Comparison of ENCODE assay signal across 15 cellular contexts in genomic region chr17:54307326-54307725, GRCh38.
A peak's percentile ranks its signal among the peaks of the same experiment; 100 is the strongest.
DNase-seq lines count a peak whose midpoint lies in the region; ATAC-seq, FAIRE-seq and TF ChIP-seq lines count a peak whose summit lies in the region.
"Had no signal": no experiment of that assay in that cellular context is flagged by ENCODE, and none has a peak within 500 bp of the region (broad histone marks: within the 10 kb centered on the region; RNA-seq: fewer than 3 reads in every experiment).

No MANE protein-coding gene starts in this region.

- H3K4me1 Mint-ChIP-seq in activated T-cell treated with anti-CD3 and anti-CD28 coated beads, Interleukin-2, amount 50 U/mL, for 72 hours (ENCODE audit: low read depth): no peaks in the 10 kb centered on the region
- H3K4me1 Mint-ChIP-seq: CD14-positive monocyte; CD8-positive, alpha-beta memory T cell had no signal

- no peak overlapping the region for H3K9ac ChIP-seq in keratinocyte (ENCODE audit: control insufficient read depth, extremely low read depth, insufficient read depth, low read length)

- H3K4me1 ChIP-seq in keratinocyte (ENCODE audit: control insufficient read depth, extremely low read depth, insufficient read depth, low read length): peaks cover 8% of the 10 kb centered on the region
- H3K4me1 ChIP-seq: HAP-1 had no signal

- H3K4me3 ChIP-seq in bronchial epithelial cell (ENCODE audit: low read depth, low read length): no peak overlapping the region
- H3K4me3 ChIP-seq in fibroblast of mammary gland (ENCODE audit: control insufficient read depth, low read depth, low read length): no peak overlapping the region
- no peak overlapping the region for H3K4me3 ChIP-seq in keratinocyte (ENCODE audit: control insufficient read depth in 2 of 3, extremely low read depth in 1 of 3, insufficient read depth in 2 of 3, low read depth in 1 of 3, low read length in 3 of 3)
- H3K4me3 ChIP-seq: HAP-1 had no signal

- H3K9me3 Mint-ChIP-seq in activated T-cell treated with anti-CD3 and anti-CD28 coated beads, Interleukin-2, amount 50 U/mL, for 72 hours: peaks cover 0 to 2% of the 10 kb centered on the region in 2 donors

- H3K36me3 Mint-ChIP-seq in activated T-cell treated with anti-CD3 and anti-CD28 coated beads, Interleukin-2, amount 50 U/mL, for 72 hours (ENCODE audit: insufficient read depth in 2 of 2): no peaks in the 10 kb centered on the region
- H3K36me3 Mint-ChIP-seq: CD14-positive monocyte; CD8-positive, alpha-beta memory T cell had no signal

- no peaks in the 10 kb centered on the region for H3K9me1 ChIP-seq in keratinocyte (ENCODE audit: control insufficient read depth, extremely low read depth, insufficient read depth, low read length)

- H3K4me3 Mint-ChIP-seq in activated T-cell treated with anti-CD3 and anti-CD28 coated beads, Interleukin-2, amount 50 U/mL, for 72 hours: no peak overlapping the region
- H3K4me3 Mint-ChIP-seq: CD14-positive monocyte; CD8-positive, alpha-beta memory T cell had no signal

- H3K27me3 Mint-ChIP-seq in activated T-cell treated with anti-CD3 and anti-CD28 coated beads, Interleukin-2, amount 50 U/mL, for 72 hours (ENCODE audit: low read depth): no peaks in the 10 kb centered on the region
- H3K27me3 Mint-ChIP-seq: CD8-positive, alpha-beta memory T cell had no signal

- no peak overlapping the region for H3K27ac Mint-ChIP-seq in activated T-cell treated with anti-CD3 and anti-CD28 coated beads, Interleukin-2, amount 50 U/mL, for 72 hours
- H3K27ac Mint-ChIP-seq: CD14-positive monocyte; CD8-positive, alpha-beta memory T cell had no signal

- peak overlapping the region; percentile 5 for H2AFZ ChIP-seq in keratinocyte (ENCODE audit: control insufficient read depth, low read length)

- TF ChIP-seq CTCF in bronchial epithelial cell (IDR thresholded peaks at IDR 0.05; ENCODE audit: insufficient read depth, low read length, severe bottlenecking) (no peak), fibroblast of mammary gland (conservative IDR thresholded peaks at IDR 0.05; ENCODE audit: control insufficient read depth, insufficient read depth, low read depth, low read length) (no peak), keratinocyte (optimal IDR thresholded peaks at IDR 0.05 in 1 of 3, IDR thresholded peaks at IDR 0.05 in 1 of 3, conservative IDR thresholded peaks at IDR 0.05 in 1 of 3; ENCODE audit: extremely low read depth in 1 of 3, insufficient read depth in 2 of 3, low read length in 3 of 3) (no peak), GM20000 (IDR thresholded peaks at IDR 0.05; ENCODE audit: extremely low read depth, missing control alignments) (no peak)

- no peak overlapping the region for H3K27ac ChIP-seq in keratinocyte (ENCODE audit: control insufficient read depth, insufficient read depth, low read length)
- H3K27ac ChIP-seq: 22Rv1 had no signal

- H3K27me3 ChIP-seq in bronchial epithelial cell (ENCODE audit: control insufficient read depth, insufficient read depth, low read length): no peaks in the 10 kb centered on the region
- no peaks in the 10 kb centered on the region for H3K27me3 ChIP-seq in keratinocyte (ENCODE audit: control insufficient read depth, extremely low read depth, insufficient read depth, low read length)

- no peaks in the 10 kb centered on the region for H3K36me3 ChIP-seq in bronchial epithelial cell (ENCODE audit: control insufficient read depth, insufficient read depth, low read length)
- no peaks in the 10 kb centered on the region for H3K36me3 ChIP-seq in keratinocyte (ENCODE audit: control insufficient read depth in 2 of 2, extremely low read depth in 1 of 2, insufficient read depth in 2 of 2, low read length in 2 of 2)
- H3K36me3 ChIP-seq: HAP-1 had no signal

- DNase-seq in NOMO-1 (lab: John Stamatoyannopoulos, UW; ENCODE audit: unreplicated experiment in 2 of 2) (peak; percentile 3 to 12), NOMO-1 treated with dmso at 0.1 percent for 144 hours (lab: John Stamatoyannopoulos, UW; ENCODE audit: unreplicated experiment) (no peak), bronchial epithelial cell (ENCODE audit: low read depth) (peak; percentile 23), fibroblast of mammary gland (ENCODE audit: low read depth) (peak; percentile 25), keratinocyte (ENCODE audit: low read depth, low spot score) (no peak), GM20000 (ENCODE audit: low spot score) (no peak)
- DNase-seq in activated T-cell treated with anti-CD3 and anti-CD28 coated beads, Interleukin-2, amount 50 U/mL, for 72 hours: no peak
- DNase-seq: CD8-positive, alpha-beta memory T cell; DMS53; GOT3 had no signal

- H3K4me2 ChIP-seq in keratinocyte (ENCODE audit: control insufficient read depth, extremely low read depth, insufficient read depth, low read depth, low read length): peak overlapping the region; percentile 23

- no peaks in the 10 kb centered on the region for H4K20me1 ChIP-seq in keratinocyte (ENCODE audit: control insufficient read depth, extremely low read depth, insufficient read depth, low read length)

- dilution Hi-C loops in keratinocyte (cut with MboI; ENCODE audit: extremely low pct_ligation_motif_present, low sequenced_read_pairs): no loop called here

- FAIRE-seq in bronchial epithelial cell (lab: Jason Lieb, UNC) (no peak), keratinocyte (lab: Jason Lieb, UNC) (peak; percentile 44)
- FAIRE-seq: GM18507 had no signal

- H3K79me2 ChIP-seq in keratinocyte (ENCODE audit: control insufficient read depth, insufficient read depth, low read length): no peaks in the 10 kb centered on the region

- no peaks in the 10 kb centered on the region for H3K9me3 ChIP-seq in keratinocyte (ENCODE audit: control insufficient read depth, low read depth, low read length)
- H3K9me3 ChIP-seq: HAP-1 had no signal

- ATAC-seq in GM21529 (IDR thresholded peaks at IDR 0.05; ENCODE audit: unreplicated experiment): no peak
- ATAC-seq in activated T-cell treated with anti-CD3 and anti-CD28 coated beads, Interleukin-2, amount 50 U/mL, for 72 hours (replicated peaks in 1 of 2): no peak

Comparison
In these comparisons a context has a peak if more than half of its experiments do, and no peak if none do; other contexts are left out.
1. DNase-seq: peak in NOMO-1 (2 of 2), bronchial epithelial cell (single experiment) and fibroblast of mammary gland (single experiment); none in NOMO-1 treated with dmso at 0.1 percent for 144 hours (single experiment), keratinocyte (single experiment), GM20000 (single experiment) and activated T-cell treated with anti-CD3 and anti-CD28 coated beads, Interleukin-2, amount 50 U/mL, for 72 hours (0 of 2).